Comparison of ENCODE assay signal across 16 cellular contexts in the genomic region with DNA sequence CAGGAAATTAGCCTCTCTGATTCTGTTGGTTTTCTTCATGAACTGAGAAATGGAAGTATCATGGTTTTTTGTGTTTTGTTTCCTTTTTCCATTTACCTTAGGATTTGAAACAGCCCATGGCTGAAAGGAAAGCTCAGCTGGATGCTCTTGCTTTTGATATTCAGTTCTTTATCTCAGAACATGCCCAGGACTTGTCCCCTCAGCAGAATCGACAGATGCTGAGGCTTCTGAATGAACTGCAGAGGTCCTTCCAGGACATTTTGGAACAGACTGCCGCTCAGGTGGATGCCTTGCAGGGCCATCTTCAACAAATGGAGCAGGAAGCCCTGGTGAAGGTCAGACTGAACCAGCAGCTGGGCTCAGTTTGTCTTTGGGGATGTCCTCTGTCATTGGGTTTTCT.
DNase-seq lines count a peak whose midpoint lies in the region; ATAC-seq and TF ChIP-seq lines count a peak whose summit lies in the region.
"Had no signal": no experiment of that assay in that cellular context is flagged by ENCODE, and none has a peak within 500 bp of the region (broad histone marks: within the 10 kb centered on the region; RNA-seq: fewer than 3 reads in every experiment).

No MANE protein-coding gene starts in this region.

- TF ChIP-seq RAD21 in IMR-90 (IDR thresholded peaks at IDR 0.05; ENCODE audit: low read length): no peak

- H3K4me3 ChIP-seq in IMR-90 (ENCODE audit: insufficient read depth, low read depth, low read length): no peak overlapping the region
- no peak overlapping the region for H3K4me3 ChIP-seq in naive thymus-derived CD4-positive, alpha-beta T cell (ENCODE audit: low read length)
- H3K4me3 ChIP-seq in tibial artery: no peak overlapping the region
- H3K4me3 ChIP-seq: adrenal gland, gastrocnemius medialis, right atrium auricular region had no signal

- peaks cover 3% of the 10 kb centered on the region for H3K4me1 Mint-ChIP-seq in activated CD4-positive, alpha-beta T cell treated with anti-CD3 and anti-CD28 coated beads, Interleukin-2, amount 10 ng/mL, durations not matched to agents 24 days and 14 days
- H3K4me1 Mint-ChIP-seq in brain: peaks cover 5% of the 10 kb centered on the region
- H3K4me1 Mint-ChIP-seq in naive thymus-derived CD4-positive, alpha-beta T cell: peaks cover 0 to 7% (median 0%) of the 10 kb centered on the region in 7 donors

- no peak overlapping the region for H3K56ac ChIP-seq in IMR-90 (ENCODE audit: extremely low read depth, insufficient read depth, low read length)

- H3K27ac ChIP-seq in IMR-90 (ENCODE audit: insufficient read depth, low read length): peak overlapping the region; percentile 84; the same call in 1 of the 2 replicates
- no peak overlapping the region for H3K27ac ChIP-seq in naive thymus-derived CD4-positive, alpha-beta T cell (ENCODE audit: low read depth, low read length)
- no peak overlapping the region for H3K27ac ChIP-seq in tibial artery
- H3K27ac ChIP-seq: adrenal gland, gastrocnemius medialis, right atrium auricular region had no signal

- H3K4me2 ChIP-seq in IMR-90 (ENCODE audit: low read depth, low read length): no peak overlapping the region
- H3K4me2 ChIP-seq: SK-N-SH had no signal

- H2BK15ac ChIP-seq in IMR-90 (ENCODE audit: low read depth, low read length): no peak overlapping the region

- H4K91ac ChIP-seq in IMR-90 (ENCODE audit: insufficient read depth, low read depth, low read length): no peak overlapping the region

- peak overlapping the region; percentile 96 for H4K5ac ChIP-seq in IMR-90 (ENCODE audit: low read depth, low read length)

- intact Hi-C loops in activated CD4-positive, alpha-beta T cell treated with anti-CD3 and anti-CD28 coated beads, Interleukin-2, amount 10 ng/mL, durations not matched to agents 24 days and 14 days (cut with micrococcal nuclease): no loop called here
- intact Hi-C loops in IMR-90 (cut with micrococcal nuclease) (no loop called here), tibial artery (cut with DNase I; ENCODE audit: low total_unique reads) (no loop called here)
- intact Hi-C loops in naive thymus-derived CD4-positive, alpha-beta T cell (cut with micrococcal nuclease): no loop called here

- peak overlapping the region; percentile 36 for H2BK5ac ChIP-seq in IMR-90 (ENCODE audit: low read depth, low read length, poor library complexity, severe bottlenecking)

- no peak overlapping the region; a peak in 1 of 4 replicates for H4K8ac ChIP-seq in IMR-90 (ENCODE audit: low read depth in 2 of 2, low read length in 2 of 2)

- peak overlapping the region; percentile 86 for H3K18ac ChIP-seq in IMR-90 (ENCODE audit: low read depth, low read length)

- CTCF ChIA-PET in IMR-90 (lab: Yijun Ruan, JAX): no interaction called here
- CTCF ChIA-PET in naive thymus-derived CD4-positive, alpha-beta T cell (lab: Charles Lee): interaction anchor here (1.1 kb wide), 1 partner anchor 65 kb away, joined by 3 read pairs; no protein-coding TSS in a partner anchor

- H2BK120ac ChIP-seq in IMR-90 (ENCODE audit: low read depth, low read length): no peak overlapping the region

- POLR2A ChIA-PET in IMR-90 (lab: Charles Lee; ENCODE audit: unreplicated experiment): no interaction called here
- POLR2A ChIA-PET in naive thymus-derived CD4-positive, alpha-beta T cell (lab: Charles Lee): no interaction called here

- WGBS in IMR-90 (ENCODE audit: extremely low coverage in 2 of 2, insufficient read length in 1 of 2), 2 experiments: 100% methylated on average over 1 of the region's 2 CpGs; no CpG with 5 or more reads in 1 of the 2 experiments

- no TSS peak for BruUV-seq in IMR-90 (replicated peaks; lab: Mats Ljungman, UMichigan)

- no peak for ATAC-seq in IMR-90 (ENCODE audit: low read depth)
- no peak for ATAC-seq in naive thymus-derived CD4-positive, alpha-beta T cell
- ATAC-seq: gastrocnemius medialis, Panc1 had no signal

- no peak overlapping the region for H3K23ac ChIP-seq in IMR-90 (ENCODE audit: low read depth, low read length)

- no peak overlapping the region for H2BK20ac ChIP-seq in IMR-90 (ENCODE audit: low read depth, low read length)

- no peaks in the 10 kb centered on the region for H3K4me1 ChIP-seq in IMR-90 (ENCODE audit: control insufficient read depth, insufficient read depth, low read length)
- no peaks in the 10 kb centered on the region for H3K4me1 ChIP-seq in naive thymus-derived CD4-positive, alpha-beta T cell (ENCODE audit: control insufficient read depth in 2 of 2, insufficient read depth in 2 of 2, low read length in 2 of 2)
- H3K4me1 ChIP-seq in tibial artery: no peaks in the 10 kb centered on the region
- H3K4me1 ChIP-seq: adrenal gland, gastrocnemius medialis, right atrium auricular region had no signal

- in situ Hi-C loops in IMR-90 (cut with MboI; ENCODE audit: low sequenced_read_pairs): no loop called here

- TF ChIP-seq CTCF in IMR-90 (conservative IDR thresholded peaks at IDR 0.05; ENCODE audit: low read depth, low read length) (no peak), brain (conservative IDR thresholded peaks at IDR 0.05) (no peak), tibial artery (IDR thresholded peaks at IDR 0.05) (no peak)

- H3K36me3 Mint-ChIP-seq in activated CD4-positive, alpha-beta T cell treated with anti-CD3 and anti-CD28 coated beads, Interleukin-2, amount 10 ng/mL, durations not matched to agents 24 days and 14 days (ENCODE audit: low read depth): peaks cover 67% of the 10 kb centered on the region
- H3K36me3 Mint-ChIP-seq in brain: peaks cover 94% of the 10 kb centered on the region
- peaks cover 17 to 60% (median 39%) of the 10 kb centered on the region in 5 donors for H3K36me3 Mint-ChIP-seq in naive thymus-derived CD4-positive, alpha-beta T cell

- peaks cover 2% of the 10 kb centered on the region; the same call in 1 of the 2 replicates for H3K9me1 ChIP-seq in IMR-90 (ENCODE audit: insufficient read depth, low read length)

- H2AK5ac ChIP-seq in IMR-90 (ENCODE audit: low read depth, low read length): no peak overlapping the region

- peaks cover 10 to 11% of the 10 kb centered on the region in 2 experiments for H3K79me1 ChIP-seq in IMR-90 (ENCODE audit: low read depth in 1 of 2, low read length in 2 of 2)

- H3K27me3 ChIP-seq in IMR-90 (ENCODE audit: control insufficient read depth, insufficient read depth, low read length) (no peaks in the 10 kb centered on the region), tibial artery (no peaks in the 10 kb centered on the region)
- no peaks in the 10 kb centered on the region for H3K27me3 ChIP-seq in naive thymus-derived CD4-positive, alpha-beta T cell (ENCODE audit: control insufficient read depth in 2 of 2, insufficient read depth in 2 of 2, low read length in 2 of 2)
- H3K27me3 ChIP-seq: adrenal gland, gastrocnemius medialis, right atrium auricular region had no signal

- DNase-seq in activated CD4-positive, alpha-beta T cell treated with anti-CD3 and anti-CD28 coated beads, Interleukin-2, amount 10 ng/mL, durations not matched to agents 24 days and 14 days: no peak
- DNase-seq in activated CD4-positive, alpha-beta T cell treated with anti-CD3 and anti-CD28 coated beads, Interleukin-2, amount 50 U/mL, for 4 hours: no peak
- no peak for DNase-seq in IMR-90
- DNase-seq in naive thymus-derived CD4-positive, alpha-beta T cell: no peak
- DNase-seq in activated effector memory CD4-positive, alpha-beta T cell treated with Interleukin-2 at 50 U/mL for 16 hours: no peak
- DNase-seq in stimulated activated CD4-positive, alpha-beta T cell treated with anti-CD3 and anti-CD28 coated beads, Interleukin-15, amount 100 ng/mL, for 24 hours: no peak
- DNase-seq in tibial artery: no peak
- DNase-seq: adrenal gland; gastrocnemius medialis; NCI-H2081 treated with DMSO at 0.1 percent for 48 hours; NCI-H69; SK-N-SH; stimulated activated CD4-positive, alpha-beta T cell treated with anti-CD3 and anti-CD28 coated beads, Interleukin-2, amount 100 ng/mL, for 24 hours had no signal

- no peaks in the 10 kb centered on the region for H3K9me3 Mint-ChIP-seq in activated CD4-positive, alpha-beta T cell treated with anti-CD3 and anti-CD28 coated beads, Interleukin-2, amount 10 ng/mL, durations not matched to agents 24 days and 14 days
- H3K9me3 Mint-ChIP-seq in brain: no peaks in the 10 kb centered on the region
- no peaks in the 10 kb centered on the region for H3K9me3 Mint-ChIP-seq in naive thymus-derived CD4-positive, alpha-beta T cell

- H3K9ac ChIP-seq in IMR-90 (ENCODE audit: low read depth, low read length): no peak overlapping the region
- H3K9ac ChIP-seq: SK-N-SH had no signal

- dilution Hi-C loops in IMR-90 (cut with HindIII; ENCODE audit: low sequenced_read_pairs, unreplicated experiment): no loop called here

- no peak for TF ChIP-seq POLR2A in IMR-90 (IDR thresholded peaks at IDR 0.05; ENCODE audit: low read depth, low read length)

- H3K9me3 ChIP-seq in IMR-90 (ENCODE audit: control insufficient read depth, insufficient read depth, low read length): no peaks in the 10 kb centered on the region
- H3K9me3 ChIP-seq in naive thymus-derived CD4-positive, alpha-beta T cell (ENCODE audit: control insufficient read depth in 2 of 3, low read length in 3 of 3): no peaks in the 10 kb centered on the region
- H3K9me3 ChIP-seq in tibial artery: no peaks in the 10 kb centered on the region
- H3K9me3 ChIP-seq: adrenal gland, gastrocnemius medialis, right atrium auricular region, SK-N-SH had no signal

- no peak overlapping the region for H3K4me3 Mint-ChIP-seq in activated CD4-positive, alpha-beta T cell treated with anti-CD3 and anti-CD28 coated beads, Interleukin-2, amount 10 ng/mL, durations not matched to agents 24 days and 14 days
- H3K4me3 Mint-ChIP-seq in brain: peak overlapping the region in 2 of 5 experiments; percentile 43 to 46
- no peak overlapping the region for H3K4me3 Mint-ChIP-seq in naive thymus-derived CD4-positive, alpha-beta T cell

- H3K14ac ChIP-seq in IMR-90 (replicated peaks; ENCODE audit: low read depth, low read length): no peak overlapping the region

- peak overlapping the region; percentile 41 for H3K27ac Mint-ChIP-seq in activated CD4-positive, alpha-beta T cell treated with anti-CD3 and anti-CD28 coated beads, Interleukin-2, amount 10 ng/mL, durations not matched to agents 24 days and 14 days
- peak overlapping the region; percentile 23 to 94 (median 81) for H3K27ac Mint-ChIP-seq in brain
- H3K27ac Mint-ChIP-seq in naive thymus-derived CD4-positive, alpha-beta T cell: peak overlapping the region in 7 of 9 donors; percentile 9 to 69 (median 49)

- 0 out of 2 replicates have a peak overlapping the region, but pooled peaks have one; percentile 2 for H3K4ac ChIP-seq in IMR-90 (ENCODE audit: low read depth, low read length)

- no peaks in the 10 kb centered on the region for H3K27me3 Mint-ChIP-seq in activated CD4-positive, alpha-beta T cell treated with anti-CD3 and anti-CD28 coated beads, Interleukin-2, amount 10 ng/mL, durations not matched to agents 24 days and 14 days
- no peaks in the 10 kb centered on the region for H3K27me3 Mint-ChIP-seq in brain
- no peaks in the 10 kb centered on the region for H3K27me3 Mint-ChIP-seq in naive thymus-derived CD4-positive, alpha-beta T cell

- H3K36me3 ChIP-seq in IMR-90 (ENCODE audit: control insufficient read depth, insufficient read depth, low read length): peaks cover 49% of the 10 kb centered on the region
- peaks cover 33 to 83% (median 39%) of the 10 kb centered on the region in 3 experiments for H3K36me3 ChIP-seq in naive thymus-derived CD4-positive, alpha-beta T cell (ENCODE audit: control insufficient read depth in 2 of 3, insufficient read depth in 3 of 3, low read length in 3 of 3)
- peaks cover 73 to 93% (median 80%) of the 10 kb centered on the region in 3 donors for H3K36me3 ChIP-seq in tibial artery

- H2AK9ac ChIP-seq in IMR-90 (replicated peaks; ENCODE audit: low read depth, low read length, poor library complexity): no peak overlapping the region

- H4K20me1 ChIP-seq in IMR-90 (ENCODE audit: insufficient read depth, low read length): 0 out of 2 replicates have a peak, but pooled peaks cover 3% of the 10 kb centered on the region

- H2AFZ ChIP-seq in IMR-90 (replicated peaks; ENCODE audit: low read length, poor library complexity): no peak overlapping the region
